In the genomic region with DNA sequence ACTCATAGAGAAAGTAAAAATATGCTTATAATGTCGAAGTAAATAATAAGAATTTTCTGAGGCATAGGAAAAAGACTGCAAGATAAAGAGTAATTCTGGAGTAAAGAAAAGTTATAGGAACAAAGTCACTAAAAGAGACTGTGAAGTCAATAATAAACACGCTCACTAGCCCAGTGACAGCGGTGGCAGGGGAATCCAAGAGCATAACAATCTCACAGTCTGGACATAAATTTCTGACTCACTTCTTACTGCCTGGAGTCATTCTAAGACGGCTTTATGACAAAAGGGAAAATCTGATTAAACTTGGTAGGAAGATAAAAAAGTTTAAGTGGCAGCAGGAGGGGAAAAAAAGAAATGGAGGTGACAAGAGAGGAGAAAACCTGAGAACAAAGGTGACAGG, we compare ENCODE assay signal across 2 cellular contexts.
TF ChIP-seq lines count a peak whose summit lies in the region.

No MANE protein-coding gene starts in this region.

TF ChIP-seq in HEK293T, 16 proteins besides CTCF, POLR2A, EP300 and RAD21:
- TF ChIP-seq PKNOX1 (IDR thresholded peaks at IDR 0.05) (peak; percentile 53), FOXK2 (IDR thresholded peaks at IDR 0.05) (no peak), SP1 (IDR thresholded peaks at IDR 0.05) (no peak), L3MBTL2 (conservative IDR thresholded peaks at IDR 0.05) (no peak), FOXM1 (IDR thresholded peaks at IDR 0.05; ENCODE audit: borderline replicate concordance) (no peak), ZNF384 (IDR thresholded peaks at IDR 0.05) (no peak), BHLHE40 (IDR thresholded peaks at IDR 0.05; ENCODE audit: borderline replicate concordance) (no peak), HDGF (IDR thresholded peaks at IDR 0.05; ENCODE audit: borderline replicate concordance) (no peak)

TF ChIP-seq in GM12878, 131 proteins besides CTCF, POLR2A, EP300 and RAD21:
- TF ChIP-seq SUZ12 (IDR thresholded peaks at IDR 0.05; ENCODE audit: unreplicated experiment) (no peak), JUND (IDR thresholded peaks at IDR 0.05; ENCODE audit: low read depth, low read length) (no peak), SUPT20H (IDR thresholded peaks at IDR 0.05; ENCODE audit: borderline replicate concordance, control insufficient read depth, low read depth, low read length) (no peak), JUNB (IDR thresholded peaks at IDR 0.05) (0 out of 2 replicates have a peak, but pooled peaks have one; percentile 17), EGR1 (IDR thresholded peaks at IDR 0.05; ENCODE audit: borderline replicate concordance in 1 of 2, low read depth in 2 of 2, low read length in 2 of 2) (no peak), MAX (IDR thresholded peaks at IDR 0.05; ENCODE audit: low read depth, low read length) (no peak), RUNX3 (IDR thresholded peaks at IDR 0.05; ENCODE audit: low read length) (no peak)
